In the genomic region with DNA sequence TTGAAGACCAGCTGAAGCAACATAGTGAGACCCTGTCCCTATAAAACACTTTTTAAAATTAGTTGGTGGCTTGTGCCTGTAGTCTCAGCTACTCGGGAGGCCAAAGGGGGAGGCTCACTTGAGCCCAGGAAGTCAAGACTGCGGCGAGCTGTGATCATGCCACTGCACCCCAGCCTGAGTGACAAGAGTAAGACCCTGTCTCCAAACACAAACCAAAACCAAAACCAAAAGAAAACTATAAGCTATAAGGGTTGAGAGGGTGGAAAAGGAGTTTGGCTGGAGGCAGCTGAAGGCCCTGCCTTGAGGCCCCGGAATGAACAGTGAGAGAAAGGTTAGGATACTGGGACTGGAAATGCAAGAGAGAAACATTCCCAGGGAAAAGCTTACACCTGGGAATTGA, we compare ENCODE assay signal across 26 cellular contexts. TPM values are rescaled to one million over a fixed set of nuclear protein-coding genes. Genes with fewer than 3 reads are reported as not detected.
DNase-seq lines count a peak whose midpoint lies in the region; ATAC-seq and TF ChIP-seq lines count a peak whose summit lies in the region.
"Had no signal": no experiment of that assay in that cellular context is flagged by ENCODE, and none has a peak within 500 bp of the region (broad histone marks: within the 10 kb centered on the region; RNA-seq: fewer than 3 reads in every experiment).

No MANE protein-coding gene starts in this region.

- no peaks in the 10 kb centered on the region for H3K9me3 Mint-ChIP-seq in nephron progenitor cell
- H3K9me3 Mint-ChIP-seq in neural progenitor cell, result peaks cover 2% of the 10 kb centered on the region
- H3K9me3 Mint-ChIP-seq: CD4-positive, alpha-beta T cell; GM23338; H9 had no signal

- no peak for TF ChIP-seq POLR2A in esophagus muscularis mucosa (IDR thresholded peaks at IDR 0.05; ENCODE audit: low read depth)

- H3K27me3 ChIP-seq in DND-41 (ENCODE audit: insufficient read depth, low read length, poor library complexity) (no peaks in the 10 kb centered on the region), esophagus muscularis mucosa (no peaks in the 10 kb centered on the region), psoas muscle (ENCODE audit: insufficient read depth in 3 of 3, low read length in 2 of 3) (no peaks in the 10 kb centered on the region), neural progenitor cell (no peaks in the 10 kb centered on the region)
- H3K27me3 ChIP-seq: BLaER1 treated with 17β-estradiol and CSF1 and Interleukin-3, amounts not matched to agents 10 nM and 100 nM; Peyer's patch had no signal

- H3K4me3 Mint-ChIP-seq in nephron progenitor cell (no peak overlapping the region), neural progenitor cell (no peak overlapping the region)
- H3K4me3 Mint-ChIP-seq: CD4-positive, alpha-beta T cell; GM23338; H9 had no signal

- peak; percentile 32 for DNase-seq in DND-41
- DNase-seq in esophagus muscularis mucosa (ENCODE audit: extremely low spot score), result peak; percentile 31
- no peak for DNase-seq in psoas muscle
- DNase-seq in nephron progenitor cell, result no peak
- DNase-seq in middle frontal gyrus (ENCODE audit: extremely low spot score, low spot score), result no peak
- no peak for DNase-seq in neural progenitor cell (ENCODE audit: low spot score)
- DNase-seq: AML-193; CD4-positive, alpha-beta T cell; DMS53; GDM1; H9; KG1; NCI-H1092; NCI-H1417 treated with DMSO at 0.1 percent for 48 hours; NCI-H1694 treated with DMSO at 0.1 percent for 48 hours; NCI-H2081; NCI-H2227 treated with DMSO at 0.1 percent for 48 hours; NCI-H526 treated with DMSO at 0.1 percent for 48 hours; Peyer's patch; SIG-M5 had no signal

- H3K9me3 ChIP-seq in DND-41 (ENCODE audit: insufficient read depth, low read length, severe bottlenecking) (no peaks in the 10 kb centered on the region), KOPT-K1 (ENCODE audit: insufficient read depth, low read length, poor library complexity, severe bottlenecking) (no peaks in the 10 kb centered on the region), esophagus muscularis mucosa (no peaks in the 10 kb centered on the region), psoas muscle (no peaks in the 10 kb centered on the region), neural progenitor cell (ENCODE audit: low read depth) (no peaks in the 10 kb centered on the region)
- H3K9me3 ChIP-seq: A549; BLaER1 treated with 17β-estradiol and CSF1 and Interleukin-3, amounts not matched to agents 10 nM and 100 nM; Peyer's patch had no signal

- H4K20me1 ChIP-seq in DND-41 (ENCODE audit: insufficient read depth, low read length) (no peaks in the 10 kb centered on the region), neural progenitor cell (ENCODE audit: low read depth) (no peaks in the 10 kb centered on the region)
- H4K20me1 ChIP-seq: BLaER1 treated with 17β-estradiol and CSF1 and Interleukin-3, amounts not matched to agents 10 nM and 100 nM had no signal

- intact Hi-C loops in esophagus muscularis mucosa (cut with DNase I), result no loop called here
- intact Hi-C loops in psoas muscle (cut with DNase I), result no loop called here

- no peak overlapping the region for H3K4me3 ChIP-seq in DND-41 (ENCODE audit: low read depth in 1 of 2, low read length in 2 of 2)
- H3K4me3 ChIP-seq in esophagus muscularis mucosa, result no peak overlapping the region
- no peak overlapping the region for H3K4me3 ChIP-seq in psoas muscle
- no peak overlapping the region for H3K4me3 ChIP-seq in neural progenitor cell
- H3K4me3 ChIP-seq: A549; BLaER1 treated with 17β-estradiol and CSF1 and Interleukin-3, amounts not matched to agents 10 nM and 100 nM; GM12878; GM23338; Peyer's patch; SK-N-MC had no signal

- no peak overlapping the region for H3K27ac Mint-ChIP-seq in nephron progenitor cell
- H3K27ac Mint-ChIP-seq in neural progenitor cell, result no peak overlapping the region
- H3K27ac Mint-ChIP-seq: CD4-positive, alpha-beta T cell; GM23338; H9 had no signal

- H3F3A ChIP-seq in neural progenitor cell (ENCODE audit: low read depth), result no peaks in the 10 kb centered on the region

- peak; percentile 88 for ATAC-seq in DND-41 (ENCODE audit: insufficient read depth, low read depth)
- ATAC-seq in psoas muscle, result no peak
- ATAC-seq: A549, GM12878, GM23338 had no signal

- H3K27ac ChIP-seq in DND-41 (ENCODE audit: low read length) (no peak overlapping the region), KOPT-K1 (ENCODE audit: low read depth, low read length, poor library complexity, severe bottlenecking) (peak overlapping the region; percentile 38), esophagus muscularis mucosa (replicated peaks in 1 of 4) (no peak overlapping the region), psoas muscle (peak overlapping the region; percentile 36), neural progenitor cell (no peak overlapping the region)
- H3K27ac ChIP-seq: A549; BLaER1 treated with 17β-estradiol and CSF1 and Interleukin-3, amounts not matched to agents 10 nM and 100 nM; Peyer's patch; SK-N-MC had no signal

- H3K79me2 ChIP-seq in DND-41 (ENCODE audit: insufficient read depth, low read length), result no peaks in the 10 kb centered on the region
- H3K79me2 ChIP-seq in neural progenitor cell (ENCODE audit: low read depth), result no peaks in the 10 kb centered on the region

- TF ChIP-seq CTCF in DND-41 (IDR thresholded peaks at IDR 0.05; ENCODE audit: borderline replicate concordance, extremely low read depth, low read length, poor library complexity, severe bottlenecking) (no peak), esophagus muscularis mucosa (IDR thresholded peaks at IDR 0.05) (no peak), psoas muscle (IDR thresholded peaks at IDR 0.05) (no peak), nephron progenitor cell (IDR thresholded peaks at IDR 0.05) (no peak), neural progenitor cell (IDR thresholded peaks at IDR 0.05) (no peak)

- H3K4me2 ChIP-seq in DND-41 (ENCODE audit: insufficient read depth, low read length) (0 out of 2 replicates have a peak overlapping the region, but pooled peaks have one; percentile 3), neural progenitor cell (no peak overlapping the region)
- H3K4me2 ChIP-seq: A549; BLaER1 treated with 17β-estradiol and CSF1 and Interleukin-3, amounts not matched to agents 10 nM and 100 nM; GM23338 had no signal

- no peaks in the 10 kb centered on the region for H3K36me3 Mint-ChIP-seq in nephron progenitor cell (ENCODE audit: low read depth)
- no peaks in the 10 kb centered on the region for H3K36me3 Mint-ChIP-seq in neural progenitor cell

- no peak for TF ChIP-seq EP300 in esophagus muscularis mucosa (IDR thresholded peaks at IDR 0.05)

- 72% methylated on average over 4 of the region's 4 CpGs for WGBS in esophagus muscularis mucosa
- 77 to 81% (median 79%) methylated on average over 4 of the region's 4 CpGs for WGBS in psoas muscle, 3 donors

- H3K27me3 Mint-ChIP-seq in nephron progenitor cell (ENCODE audit: low read depth, poor library complexity) (peaks cover 12% of the 10 kb centered on the region), neural progenitor cell (ENCODE audit: insufficient read depth, low read depth) (no peaks in the 10 kb centered on the region)
- H3K27me3 Mint-ChIP-seq: CD4-positive, alpha-beta T cell had no signal

- H3K4me1 Mint-ChIP-seq in nephron progenitor cell (no peaks in the 10 kb centered on the region), neural progenitor cell (no peaks in the 10 kb centered on the region)

- peak overlapping the region; percentile 13; the same call in 1 of the 2 replicates for H2AFZ ChIP-seq in DND-41 (ENCODE audit: low read depth, low read length)
- no peak overlapping the region for H2AFZ ChIP-seq in neural progenitor cell (replicated peaks)
- H2AFZ ChIP-seq: GM23338 had no signal

- H3K4me1 ChIP-seq in DND-41 (ENCODE audit: insufficient read depth, low read length), result peaks cover 11% of the 10 kb centered on the region
- peaks cover 0 to 8% (median 0%) of the 10 kb centered on the region in 4 donors for H3K4me1 ChIP-seq in esophagus muscularis mucosa
- peaks cover 36% of the 10 kb centered on the region for H3K4me1 ChIP-seq in psoas muscle
- H3K4me1 ChIP-seq in neural progenitor cell, result no peaks in the 10 kb centered on the region
- H3K4me1 ChIP-seq: Peyer's patch had no signal

- H3K36me3 ChIP-seq in DND-41 (ENCODE audit: insufficient read depth, low read length), result no peaks in the 10 kb centered on the region
- no peaks in the 10 kb centered on the region for H3K36me3 ChIP-seq in KOPT-K1 (ENCODE audit: insufficient read depth, low read length)
- no peaks in the 10 kb centered on the region for H3K36me3 ChIP-seq in esophagus muscularis mucosa
- H3K36me3 ChIP-seq in psoas muscle (ENCODE audit: insufficient read depth in 1 of 2, low read depth in 1 of 2), result no peaks in the 10 kb centered on the region
- no peaks in the 10 kb centered on the region for H3K36me3 ChIP-seq in neural progenitor cell
- H3K36me3 ChIP-seq: BLaER1 treated with 17β-estradiol and CSF1 and Interleukin-3, amounts not matched to agents 10 nM and 100 nM; Peyer's patch had no signal

- H3K9ac ChIP-seq in DND-41 (ENCODE audit: low read depth, low read length) (no peak overlapping the region; the same call in 1 of the 2 replicates), neural progenitor cell (no peak overlapping the region)
- H3K9ac ChIP-seq: BLaER1 treated with 17β-estradiol and CSF1 and Interleukin-3, amounts not matched to agents 10 nM and 100 nM had no signal

RNA-seq across cellular contexts. Expression of a gene that starts 10.9 kb away (rescaled TPM):
- total RNA-seq in esophagus muscularis mucosa (10 to 100 TPM; 14.1 to 34.9 (median 16.2) TPM), psoas muscle (10 to 100 TPM; 14.4 to 27.8 (median 21.3) TPM), neural progenitor cell (ENCODE audit: low replicate concordance) (17.3 and 25.6 TPM in 2 replicates)
- 1 to 10 TPM; 7.4 to 9.1 (median 8.2) TPM for polyA plus RNA-seq in psoas muscle

Comparison
In these comparisons a context has a peak if more than half of its experiments do, and no peak if none do; other contexts are left out.
1. DNase-seq: peak in DND-41 (single experiment) and esophagus muscularis mucosa (single experiment); none in psoas muscle (0 of 2), nephron progenitor cell (single experiment), middle frontal gyrus (single experiment) and neural progenitor cell (single experiment).
2. H3K27ac ChIP-seq: peak in KOPT-K1 (single experiment) and psoas muscle (single experiment); none in DND-41 (single experiment), esophagus muscularis mucosa (0 of 4) and neural progenitor cell (single experiment).